Comparison of ENCODE assay signal across 1 cellular context in genomic region chr13:23610187-23610576, GRCh38.
A peak's percentile ranks its signal among the peaks of the same experiment; 100 is the strongest.
TF ChIP-seq lines count a peak whose summit lies in the region.

No MANE protein-coding gene starts in this region.

TF ChIP-seq in HepG2, 621 proteins besides CTCF, POLR2A, EP300 and RAD21 (continued from another document and continues in another):
- TF ChIP-seq SALL1 (CRISPR knock-in tag; IDR thresholded peaks at IDR 0.05): peak; percentile 16; the same call in 1 of the 2 replicates
- TF ChIP-seq SP140L (CRISPR knock-in tag; IDR thresholded peaks at IDR 0.05; ENCODE audit: borderline replicate concordance): no peak
- TF ChIP-seq FOXO4 (CRISPR knock-in tag; conservative IDR thresholded peaks at IDR 0.05): no peak
- TF ChIP-seq KLF11 (CRISPR knock-in tag; IDR thresholded peaks at IDR 0.05): no peak
- TF ChIP-seq ZNF878 (CRISPR knock-in tag; IDR thresholded peaks at IDR 0.05): no peak
- no peak for TF ChIP-seq ZBTB2 (CRISPR knock-in tag; IDR thresholded peaks at IDR 0.05; ENCODE audit: low read depth)
- TF ChIP-seq BORCS8-MEF2B (CRISPR knock-in tag; IDR thresholded peaks at IDR 0.05): no peak
- TF ChIP-seq GPBP1L1 (CRISPR knock-in tag; IDR thresholded peaks at IDR 0.05): no peak
- TF ChIP-seq ERF (CRISPR knock-in tag; IDR thresholded peaks at IDR 0.05): peak; percentile 50; the same call in 1 of the 2 replicates
- TF ChIP-seq ZXDC (CRISPR knock-in tag; IDR thresholded peaks at IDR 0.05): no peak
- no peak for TF ChIP-seq LCORL (IDR thresholded peaks at IDR 0.05)
- TF ChIP-seq LCORL (CRISPR knock-in tag; IDR thresholded peaks at IDR 0.05): peak; percentile 95
- no peak for TF ChIP-seq MNT (IDR thresholded peaks at IDR 0.05)
- no peak for TF ChIP-seq THAP11 (CRISPR knock-in tag; IDR thresholded peaks at IDR 0.05)
- no peak for TF ChIP-seq ZNF749 (CRISPR knock-in tag; IDR thresholded peaks at IDR 0.05; ENCODE audit: borderline replicate concordance)
- no peak for TF ChIP-seq ZNF800 (CRISPR knock-in tag; IDR thresholded peaks at IDR 0.05)
- no peak for TF ChIP-seq ATF7-NPFF (CRISPR knock-in tag; IDR thresholded peaks at IDR 0.05; ENCODE audit: low read depth)
- no peak for TF ChIP-seq TCF7L2 (IDR thresholded peaks at IDR 0.05; ENCODE audit: low read depth, low read length)
- TF ChIP-seq NRL (CRISPR knock-in tag; IDR thresholded peaks at IDR 0.05; ENCODE audit: borderline replicate concordance): no peak
- no peak for TF ChIP-seq BCL3 (CRISPR knock-in tag; IDR thresholded peaks at IDR 0.05)
- no peak for TF ChIP-seq HDAC6 (IDR thresholded peaks at IDR 0.05; ENCODE audit: low read depth, low read length)
- no peak for TF ChIP-seq ZNF441 (CRISPR knock-in tag; IDR thresholded peaks at IDR 0.05; ENCODE audit: borderline replicate concordance)
- peak; percentile 32; the same call in 1 of the 2 replicates for TF ChIP-seq PATZ1 (CRISPR knock-in tag; IDR thresholded peaks at IDR 0.05)
- TF ChIP-seq THAP7 (CRISPR knock-in tag; IDR thresholded peaks at IDR 0.05): no peak
- no peak for TF ChIP-seq PRDM4 (CRISPR knock-in tag; IDR thresholded peaks at IDR 0.05; ENCODE audit: borderline replicate concordance)
- TF ChIP-seq ZNF672 (CRISPR knock-in tag; IDR thresholded peaks at IDR 0.05): no peak
- TF ChIP-seq ZNF710 (CRISPR knock-in tag; IDR thresholded peaks at IDR 0.05; ENCODE audit: borderline replicate concordance): peak; percentile 72; the same call in 1 of the 2 replicates
- no peak for TF ChIP-seq ZBTB7A (CRISPR knock-in tag; IDR thresholded peaks at IDR 0.05)
- TF ChIP-seq ZBTB37 (CRISPR knock-in tag; IDR thresholded peaks at IDR 0.05): no peak
- peak; percentile 20 for TF ChIP-seq XRCC5 (optimal IDR thresholded peaks at IDR 0.05; ENCODE audit: low read length)
